Comparison of ENCODE assay signal across 1 cellular context in the genomic region with DNA sequence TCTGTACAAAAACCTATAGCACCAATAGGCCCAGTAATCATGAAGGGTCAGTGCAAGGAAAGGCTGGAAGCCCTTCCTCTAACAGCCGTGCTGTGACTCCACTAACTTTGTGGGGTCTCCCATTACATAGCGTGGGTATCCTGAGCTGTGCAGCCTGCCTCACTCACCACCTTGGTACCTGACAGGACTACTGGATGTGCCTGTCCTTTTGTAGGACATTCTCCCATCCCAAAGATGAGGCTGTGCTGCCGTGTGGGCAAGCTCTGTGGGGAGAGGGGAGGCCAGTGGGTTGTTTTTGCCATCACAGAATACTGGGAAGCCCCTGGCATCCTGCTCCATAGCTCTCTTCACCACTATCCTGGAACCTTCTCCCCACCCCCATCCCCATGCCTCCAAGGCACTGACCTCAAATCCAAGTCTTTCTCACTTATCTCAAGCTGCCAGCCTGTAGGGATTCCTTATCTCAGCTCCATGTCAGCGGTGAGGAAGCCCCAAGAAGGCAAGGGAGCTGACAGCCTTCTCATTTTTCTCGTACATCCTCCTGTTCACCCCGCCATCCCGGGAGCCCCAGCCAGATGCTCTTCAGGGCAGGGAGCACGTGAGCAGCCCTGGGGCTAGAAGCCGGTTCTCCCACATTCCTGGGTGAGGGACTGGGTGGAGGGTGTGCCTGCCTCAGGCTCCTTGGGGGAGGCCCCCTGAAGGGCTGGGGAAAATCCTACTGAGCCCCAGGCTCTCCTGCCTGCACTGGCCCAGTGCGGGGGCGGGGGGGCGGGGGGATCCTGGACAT.
A peak's percentile ranks its signal among the peaks of the same experiment; 100 is the strongest.
TF ChIP-seq lines count a peak whose summit lies in the region.

No MANE protein-coding gene starts in this region.

TF ChIP-seq in K562, 482 proteins besides CTCF, POLR2A, EP300 and RAD21 (continued from another document and continues in another):
- TF ChIP-seq, protein P1, sequence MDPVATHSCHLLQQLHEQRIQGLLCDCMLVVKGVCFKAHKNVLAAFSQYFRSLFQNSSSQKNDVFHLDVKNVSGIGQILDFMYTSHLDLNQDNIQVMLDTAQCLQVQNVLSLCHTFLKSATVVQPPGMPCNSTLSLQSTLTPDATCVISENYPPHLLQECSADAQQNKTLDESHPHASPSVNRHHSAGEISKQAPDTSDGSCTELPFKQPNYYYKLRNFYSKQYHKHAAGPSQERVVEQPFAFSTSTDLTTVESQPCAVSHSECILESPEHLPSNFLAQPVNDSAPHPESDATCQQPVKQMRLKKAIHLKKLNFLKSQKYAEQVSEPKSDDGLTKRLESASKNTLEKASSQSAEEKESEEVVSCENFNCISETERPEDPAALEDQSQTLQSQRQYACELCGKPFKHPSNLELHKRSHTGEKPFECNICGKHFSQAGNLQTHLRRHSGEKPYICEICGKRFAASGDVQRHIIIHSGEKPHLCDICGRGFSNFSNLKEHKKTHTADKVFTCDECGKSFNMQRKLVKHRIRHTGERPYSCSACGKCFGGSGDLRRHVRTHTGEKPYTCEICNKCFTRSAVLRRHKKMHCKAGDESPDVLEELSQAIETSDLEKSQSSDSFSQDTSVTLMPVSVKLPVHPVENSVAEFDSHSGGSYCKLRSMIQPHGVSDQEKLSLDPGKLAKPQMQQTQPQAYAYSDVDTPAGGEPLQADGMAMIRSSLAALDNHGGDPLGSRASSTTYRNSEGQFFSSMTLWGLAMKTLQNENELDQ (CRISPR knock-in tag; IDR thresholded peaks at IDR 0.05; ENCODE audit: borderline replicate concordance), result no peak
- no peak for TF ChIP-seq ZNF699 (CRISPR knock-in tag; IDR thresholded peaks at IDR 0.05; ENCODE audit: insufficient replicate concordance)
- TF ChIP-seq ZNF76 (CRISPR knock-in tag; IDR thresholded peaks at IDR 0.05; ENCODE audit: borderline replicate concordance), result no peak
- no peak for TF ChIP-seq ZNF431 (CRISPR knock-in tag; IDR thresholded peaks at IDR 0.05)
- TF ChIP-seq, protein P2, sequence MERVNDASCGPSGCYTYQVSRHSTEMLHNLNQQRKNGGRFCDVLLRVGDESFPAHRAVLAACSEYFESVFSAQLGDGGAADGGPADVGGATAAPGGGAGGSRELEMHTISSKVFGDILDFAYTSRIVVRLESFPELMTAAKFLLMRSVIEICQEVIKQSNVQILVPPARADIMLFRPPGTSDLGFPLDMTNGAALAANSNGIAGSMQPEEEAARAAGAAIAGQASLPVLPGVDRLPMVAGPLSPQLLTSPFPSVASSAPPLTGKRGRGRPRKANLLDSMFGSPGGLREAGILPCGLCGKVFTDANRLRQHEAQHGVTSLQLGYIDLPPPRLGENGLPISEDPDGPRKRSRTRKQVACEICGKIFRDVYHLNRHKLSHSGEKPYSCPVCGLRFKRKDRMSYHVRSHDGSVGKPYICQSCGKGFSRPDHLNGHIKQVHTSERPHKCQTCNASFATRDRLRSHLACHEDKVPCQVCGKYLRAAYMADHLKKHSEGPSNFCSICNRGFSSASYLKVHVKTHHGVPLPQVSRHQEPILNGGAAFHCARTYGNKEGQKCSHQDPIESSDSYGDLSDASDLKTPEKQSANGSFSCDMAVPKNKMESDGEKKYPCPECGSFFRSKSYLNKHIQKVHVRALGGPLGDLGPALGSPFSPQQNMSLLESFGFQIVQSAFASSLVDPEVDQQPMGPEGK (CRISPR knock-in tag; IDR thresholded peaks at IDR 0.05; ENCODE audit: borderline replicate concordance), result no peak
- no peak for TF ChIP-seq SMC3 (conservative IDR thresholded peaks at IDR 0.05; ENCODE audit: insufficient read depth, low read depth, low read length)
- no peak for TF ChIP-seq U2AF2 (optimal IDR thresholded peaks at IDR 0.05; ENCODE audit: low read depth, low read length)
- TF ChIP-seq ZNF212 (CRISPR knock-in tag; IDR thresholded peaks at IDR 0.05), result no peak
- TF ChIP-seq NCOA6 (IDR thresholded peaks at IDR 0.05), result no peak
- no peak for TF ChIP-seq ZNF444 (CRISPR knock-in tag; IDR thresholded peaks at IDR 0.05)
- TF ChIP-seq, protein P3, sequence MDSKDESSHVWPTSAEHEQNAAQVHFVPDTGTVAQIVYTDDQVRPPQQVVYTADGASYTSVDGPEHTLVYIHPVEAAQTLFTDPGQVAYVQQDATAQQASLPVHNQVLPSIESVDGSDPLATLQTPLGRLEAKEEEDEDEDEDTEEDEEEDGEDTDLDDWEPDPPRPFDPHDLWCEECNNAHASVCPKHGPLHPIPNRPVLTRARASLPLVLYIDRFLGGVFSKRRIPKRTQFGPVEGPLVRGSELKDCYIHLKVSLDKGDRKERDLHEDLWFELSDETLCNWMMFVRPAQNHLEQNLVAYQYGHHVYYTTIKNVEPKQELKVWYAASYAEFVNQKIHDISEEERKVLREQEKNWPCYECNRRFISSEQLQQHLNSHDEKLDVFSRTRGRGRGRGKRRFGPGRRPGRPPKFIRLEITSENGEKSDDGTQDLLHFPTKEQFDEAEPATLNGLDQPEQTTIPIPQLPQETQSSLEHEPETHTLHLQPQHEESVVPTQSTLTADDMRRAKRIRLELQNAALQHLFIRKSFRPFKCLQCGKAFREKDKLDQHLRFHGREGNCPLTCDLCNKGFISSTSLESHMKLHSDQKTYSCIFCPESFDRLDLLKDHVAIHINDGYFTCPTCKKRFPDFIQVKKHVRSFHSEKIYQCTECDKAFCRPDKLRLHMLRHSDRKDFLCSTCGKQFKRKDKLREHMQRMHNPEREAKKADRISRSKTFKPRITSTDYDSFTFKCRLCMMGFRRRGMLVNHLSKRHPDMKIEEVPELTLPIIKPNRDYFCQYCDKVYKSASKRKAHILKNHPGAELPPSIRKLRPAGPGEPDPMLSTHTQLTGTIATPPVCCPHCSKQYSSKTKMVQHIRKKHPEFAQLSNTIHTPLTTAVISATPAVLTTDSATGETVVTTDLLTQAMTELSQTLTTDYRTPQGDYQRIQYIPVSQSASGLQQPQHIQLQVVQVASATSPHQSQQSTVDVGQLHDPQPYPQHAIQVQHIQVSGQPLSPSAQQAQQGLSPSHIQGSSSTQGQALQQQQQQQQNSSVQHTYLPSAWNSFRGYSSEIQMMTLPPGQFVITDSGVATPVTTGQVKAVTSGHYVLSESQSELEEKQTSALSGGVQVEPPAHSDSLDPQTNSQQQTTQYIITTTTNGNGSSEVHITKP (IDR thresholded peaks at IDR 0.05; ENCODE audit: partially characterized antibody), result no peak
- no peak for TF ChIP-seq ZKSCAN3 (CRISPR knock-in tag; IDR thresholded peaks at IDR 0.05)
- TF ChIP-seq, protein P4, sequence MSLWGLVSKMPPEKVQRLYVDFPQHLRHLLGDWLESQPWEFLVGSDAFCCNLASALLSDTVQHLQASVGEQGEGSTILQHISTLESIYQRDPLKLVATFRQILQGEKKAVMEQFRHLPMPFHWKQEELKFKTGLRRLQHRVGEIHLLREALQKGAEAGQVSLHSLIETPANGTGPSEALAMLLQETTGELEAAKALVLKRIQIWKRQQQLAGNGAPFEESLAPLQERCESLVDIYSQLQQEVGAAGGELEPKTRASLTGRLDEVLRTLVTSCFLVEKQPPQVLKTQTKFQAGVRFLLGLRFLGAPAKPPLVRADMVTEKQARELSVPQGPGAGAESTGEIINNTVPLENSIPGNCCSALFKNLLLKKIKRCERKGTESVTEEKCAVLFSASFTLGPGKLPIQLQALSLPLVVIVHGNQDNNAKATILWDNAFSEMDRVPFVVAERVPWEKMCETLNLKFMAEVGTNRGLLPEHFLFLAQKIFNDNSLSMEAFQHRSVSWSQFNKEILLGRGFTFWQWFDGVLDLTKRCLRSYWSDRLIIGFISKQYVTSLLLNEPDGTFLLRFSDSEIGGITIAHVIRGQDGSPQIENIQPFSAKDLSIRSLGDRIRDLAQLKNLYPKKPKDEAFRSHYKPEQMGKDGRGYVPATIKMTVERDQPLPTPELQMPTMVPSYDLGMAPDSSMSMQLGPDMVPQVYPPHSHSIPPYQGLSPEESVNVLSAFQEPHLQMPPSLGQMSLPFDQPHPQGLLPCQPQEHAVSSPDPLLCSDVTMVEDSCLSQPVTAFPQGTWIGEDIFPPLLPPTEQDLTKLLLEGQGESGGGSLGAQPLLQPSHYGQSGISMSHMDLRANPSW (CRISPR knock-in tag; IDR thresholded peaks at IDR 0.05), result no peak
- TF ChIP-seq HOXB6 (CRISPR knock-in tag; IDR thresholded peaks at IDR 0.05; ENCODE audit: borderline replicate concordance), result no peak
- no peak for TF ChIP-seq ZNF146 (CRISPR knock-in tag; IDR thresholded peaks at IDR 0.05; ENCODE audit: unreplicated experiment)
- TF ChIP-seq CHD4 (IDR thresholded peaks at IDR 0.05; ENCODE audit: insufficient read depth, insufficient replicate concordance, low read depth, low read length, poor library complexity, severe bottlenecking), result no peak
- peak in 1 of 2 experiments; percentile 34; a peak in 1 of 4 replicates for TF ChIP-seq ARNT (IDR thresholded peaks at IDR 0.05)
- TF ChIP-seq PYGO2 (tag; IDR thresholded peaks at IDR 0.05), result peak; percentile 67; the same call in 1 of the 2 replicates
- TF ChIP-seq, protein P5, sequence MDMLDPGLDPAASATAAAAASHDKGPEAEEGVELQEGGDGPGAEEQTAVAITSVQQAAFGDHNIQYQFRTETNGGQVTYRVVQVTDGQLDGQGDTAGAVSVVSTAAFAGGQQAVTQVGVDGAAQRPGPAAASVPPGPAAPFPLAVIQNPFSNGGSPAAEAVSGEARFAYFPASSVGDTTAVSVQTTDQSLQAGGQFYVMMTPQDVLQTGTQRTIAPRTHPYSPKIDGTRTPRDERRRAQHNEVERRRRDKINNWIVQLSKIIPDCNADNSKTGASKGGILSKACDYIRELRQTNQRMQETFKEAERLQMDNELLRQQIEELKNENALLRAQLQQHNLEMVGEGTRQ (CRISPR knock-in tag; IDR thresholded peaks at IDR 0.05), result peak; percentile 72
- TF ChIP-seq TARDBP (IDR thresholded peaks at IDR 0.05), result no peak
- TF ChIP-seq ZNF436 (CRISPR knock-in tag; IDR thresholded peaks at IDR 0.05), result no peak
- TF ChIP-seq ERF (CRISPR knock-in tag; IDR thresholded peaks at IDR 0.05), result no peak
- TF ChIP-seq DIDO1 (tag; IDR thresholded peaks at IDR 0.05; ENCODE audit: low read depth), result no peak
- no peak for TF ChIP-seq RBFOX2 (IDR thresholded peaks at IDR 0.05; ENCODE audit: low read depth, low read length)
- TF ChIP-seq RBM22 (IDR thresholded peaks at IDR 0.05; ENCODE audit: low read depth, low read length, poor library complexity, severe bottlenecking), result no peak
- TF ChIP-seq, protein P6, sequence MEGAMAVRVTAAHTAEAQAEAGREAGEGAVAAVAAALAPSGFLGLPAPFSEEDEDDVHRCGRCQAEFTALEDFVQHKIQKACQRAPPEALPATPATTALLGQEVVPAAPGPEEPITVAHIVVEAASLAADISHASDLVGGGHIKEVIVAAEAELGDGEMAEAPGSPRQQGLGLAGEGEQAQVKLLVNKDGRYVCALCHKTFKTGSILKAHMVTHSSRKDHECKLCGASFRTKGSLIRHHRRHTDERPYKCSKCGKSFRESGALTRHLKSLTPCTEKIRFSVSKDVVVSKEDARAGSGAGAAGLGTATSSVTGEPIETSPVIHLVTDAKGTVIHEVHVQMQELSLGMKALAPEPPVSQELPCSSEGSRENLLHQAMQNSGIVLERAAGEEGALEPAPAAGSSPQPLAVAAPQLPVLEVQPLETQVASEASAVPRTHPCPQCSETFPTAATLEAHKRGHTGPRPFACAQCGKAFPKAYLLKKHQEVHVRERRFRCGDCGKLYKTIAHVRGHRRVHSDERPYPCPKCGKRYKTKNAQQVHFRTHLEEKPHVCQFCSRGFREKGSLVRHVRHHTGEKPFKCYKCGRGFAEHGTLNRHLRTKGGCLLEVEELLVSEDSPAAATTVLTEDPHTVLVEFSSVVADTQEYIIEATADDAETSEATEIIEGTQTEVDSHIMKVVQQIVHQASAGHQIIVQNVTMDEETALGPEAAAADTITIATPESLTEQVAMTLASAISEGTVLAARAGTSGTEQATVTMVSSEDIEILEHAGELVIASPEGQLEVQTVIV (CRISPR knock-in tag; IDR thresholded peaks at IDR 0.05; ENCODE audit: borderline replicate concordance), result no peak
- no peak for TF ChIP-seq PHF20 (IDR thresholded peaks at IDR 0.05; ENCODE audit: partially characterized antibody)
- TF ChIP-seq, protein P7, sequence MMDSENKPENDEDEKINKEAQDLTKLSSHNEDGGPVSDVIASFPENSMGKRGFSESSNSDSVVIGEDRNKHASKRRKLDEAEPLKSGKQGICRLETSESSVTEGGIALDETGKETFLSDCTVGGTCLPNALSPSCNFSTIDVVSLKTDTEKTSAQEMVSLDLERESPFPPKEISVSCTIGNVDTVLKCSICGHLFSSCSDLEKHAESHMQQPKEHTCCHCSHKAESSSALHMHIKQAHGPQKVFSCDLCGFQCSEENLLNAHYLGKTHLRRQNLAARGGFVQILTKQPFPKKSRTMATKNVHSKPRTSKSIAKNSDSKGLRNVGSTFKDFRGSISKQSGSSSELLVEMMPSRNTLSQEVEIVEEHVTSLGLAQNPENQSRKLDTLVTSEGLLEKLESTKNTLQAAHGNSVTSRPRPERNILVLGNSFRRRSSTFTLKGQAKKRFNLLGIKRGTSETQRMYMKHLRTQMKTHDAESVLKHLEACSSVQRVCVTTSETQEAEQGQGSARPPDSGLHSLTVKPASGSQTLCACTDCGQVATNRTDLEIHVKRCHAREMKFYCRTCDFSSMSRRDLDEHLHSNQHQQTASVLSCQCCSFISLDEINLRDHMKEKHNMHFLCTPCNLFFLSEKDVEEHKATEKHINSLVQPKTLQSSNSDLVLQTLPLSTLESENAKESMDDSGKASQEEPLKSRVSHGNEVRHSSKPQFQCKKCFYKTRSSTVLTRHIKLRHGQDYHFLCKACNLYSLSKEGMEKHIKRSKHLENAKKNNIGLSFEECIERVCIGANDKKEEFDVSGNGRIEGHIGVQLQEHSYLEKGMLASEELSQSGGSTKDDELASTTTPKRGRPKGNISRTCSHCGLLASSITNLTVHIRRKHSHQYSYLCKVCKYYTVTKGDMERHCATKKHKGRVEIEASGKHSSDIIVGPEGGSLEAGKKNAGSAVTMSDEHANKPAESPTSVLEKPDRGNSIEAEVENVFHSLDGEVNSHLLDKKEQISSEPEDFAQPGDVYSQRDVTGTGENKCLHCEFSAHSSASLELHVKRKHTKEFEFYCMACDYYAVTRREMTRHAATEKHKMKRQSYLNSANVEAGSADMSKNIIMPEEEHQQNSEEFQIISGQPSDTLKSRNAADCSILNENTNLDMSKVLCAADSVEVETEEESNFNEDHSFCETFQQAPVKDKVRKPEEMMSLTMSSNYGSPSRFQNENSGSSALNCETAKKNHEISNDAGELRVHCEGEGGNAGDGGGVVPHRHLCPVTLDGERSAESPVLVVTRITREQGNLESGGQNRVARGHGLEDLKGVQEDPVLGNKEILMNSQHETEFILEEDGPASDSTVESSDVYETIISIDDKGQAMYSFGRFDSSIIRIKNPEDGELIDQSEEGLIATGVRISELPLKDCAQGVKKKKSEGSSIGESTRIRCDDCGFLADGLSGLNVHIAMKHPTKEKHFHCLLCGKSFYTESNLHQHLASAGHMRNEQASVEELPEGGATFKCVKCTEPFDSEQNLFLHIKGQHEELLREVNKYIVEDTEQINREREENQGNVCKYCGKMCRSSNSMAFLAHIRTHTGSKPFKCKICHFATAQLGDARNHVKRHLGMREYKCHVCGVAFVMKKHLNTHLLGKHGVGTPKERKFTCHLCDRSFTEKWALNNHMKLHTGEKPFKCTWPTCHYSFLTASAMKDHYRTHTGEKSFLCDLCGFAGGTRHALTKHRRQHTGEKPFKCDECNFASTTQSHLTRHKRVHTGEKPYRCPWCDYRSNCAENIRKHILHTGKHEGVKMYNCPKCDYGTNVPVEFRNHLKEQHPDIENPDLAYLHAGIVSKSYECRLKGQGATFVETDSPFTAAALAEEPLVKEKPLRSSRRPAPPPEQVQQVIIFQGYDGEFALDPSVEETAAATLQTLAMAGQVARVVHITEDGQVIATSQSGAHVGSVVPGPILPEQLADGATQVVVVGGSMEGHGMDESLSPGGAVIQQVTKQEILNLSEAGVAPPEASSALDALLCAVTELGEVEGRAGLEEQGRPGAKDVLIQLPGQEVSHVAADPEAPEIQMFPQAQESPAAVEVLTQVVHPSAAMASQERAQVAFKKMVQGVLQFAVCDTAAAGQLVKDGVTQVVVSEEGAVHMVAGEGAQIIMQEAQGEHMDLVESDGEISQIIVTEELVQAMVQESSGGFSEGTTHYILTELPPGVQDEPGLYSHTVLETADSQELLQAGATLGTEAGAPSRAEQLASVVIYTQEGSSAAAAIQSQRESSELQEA (IDR thresholded peaks at IDR 0.05; ENCODE audit: low read depth), result no peak
- TF ChIP-seq CREM (IDR thresholded peaks at IDR 0.05; ENCODE audit: low read depth), result peak; percentile 54
- TF ChIP-seq HMG20B (CRISPR knock-in tag; IDR thresholded peaks at IDR 0.05), result no peak
- TF ChIP-seq PHF8 (IDR thresholded peaks at IDR 0.05; ENCODE audit: borderline replicate concordance, low read length), result no peak
